In the genomic region with DNA sequence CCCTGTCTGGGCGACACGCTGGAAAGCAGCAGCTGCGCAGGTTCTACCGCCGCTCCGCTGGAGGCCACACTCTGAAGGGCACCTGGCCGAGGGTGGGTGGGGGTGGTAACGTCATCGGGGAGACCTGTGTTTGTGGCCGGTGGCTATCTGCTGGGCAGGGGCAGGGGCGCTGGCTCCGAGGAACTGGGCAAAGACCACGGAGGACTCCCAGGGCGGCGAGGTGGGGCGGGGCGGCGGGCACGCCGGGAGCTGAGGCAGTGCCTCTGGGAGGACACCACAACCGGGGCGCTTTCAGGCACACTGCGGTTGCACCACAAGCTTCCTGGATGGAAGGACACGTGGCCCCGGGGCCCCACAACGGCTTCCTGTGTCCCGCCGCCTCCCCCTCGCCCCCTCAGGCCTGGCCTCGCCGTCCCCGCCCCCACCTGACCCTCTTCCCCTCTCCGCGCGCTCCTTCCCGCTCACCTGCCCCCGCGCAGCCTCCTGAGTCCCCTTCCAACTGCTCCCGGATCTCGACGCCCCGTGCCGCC, we compare ENCODE assay signal across 8 cellular contexts. TPM values are rescaled to one million over a fixed set of nuclear protein-coding genes. Genes with fewer than 3 reads are reported as not detected.
DNase-seq lines count a peak whose midpoint lies in the region; ATAC-seq lines count a peak whose summit lies in the region.

No MANE protein-coding gene starts in this region.

- H3K9me3 ChIP-seq in CD8-positive, alpha-beta memory T cell (ENCODE audit: low read length), result no peaks in the 10 kb centered on the region

- H3K27ac ChIP-seq in CD8-positive, alpha-beta memory T cell (ENCODE audit: low read depth, low read length), result peak overlapping the region; percentile 35

- peaks cover 58 to 73% (median 69%) of the 10 kb centered on the region in 3 donors for H3K4me1 Mint-ChIP-seq in CD8-positive, alpha-beta memory T cell
- peaks cover 67% of the 10 kb centered on the region for H3K4me1 Mint-ChIP-seq in activated naive CD8-positive, alpha-beta T cell treated with anti-CD3 and anti-CD28 coated beads, Interleukin-2, amount 50 U/mL, for 24 hours

- peak overlapping the region; percentile 92 to 100 (median 96) for H3K27ac Mint-ChIP-seq in CD8-positive, alpha-beta memory T cell
- peak overlapping the region; percentile 95 for H3K27ac Mint-ChIP-seq in activated naive CD8-positive, alpha-beta T cell treated with anti-CD3 and anti-CD28 coated beads, Interleukin-2, amount 50 U/mL, for 24 hours

- peaks cover 5% of the 10 kb centered on the region for H3K36me3 ChIP-seq in CD8-positive, alpha-beta memory T cell (ENCODE audit: insufficient read depth, low read length)

- ATAC-seq in GM19438 (IDR thresholded peaks at IDR 0.05; ENCODE audit: low read depth, unreplicated experiment), result peak; percentile 51
- peak; percentile 37 for ATAC-seq in HG03558 (IDR thresholded peaks at IDR 0.05; ENCODE audit: extremely low read depth, unreplicated experiment)
- ATAC-seq in activated naive CD8-positive, alpha-beta T cell treated with anti-CD3 and anti-CD28 coated beads, Interleukin-2, amount 50 U/mL, for 24 hours, result peak; percentile 34

- peaks cover 49% of the 10 kb centered on the region for H3K4me1 ChIP-seq in CD8-positive, alpha-beta memory T cell (ENCODE audit: insufficient read depth, low read length)

- peaks cover 1 to 26% (median 10%) of the 10 kb centered on the region in 3 donors for H3K36me3 Mint-ChIP-seq in CD8-positive, alpha-beta memory T cell
- H3K36me3 Mint-ChIP-seq in activated naive CD8-positive, alpha-beta T cell treated with anti-CD3 and anti-CD28 coated beads, Interleukin-2, amount 50 U/mL, for 24 hours (ENCODE audit: low read depth), result peaks cover 16% of the 10 kb centered on the region

- peak overlapping the region; percentile 96 for H3K4me3 ChIP-seq in CD8-positive, alpha-beta memory T cell (ENCODE audit: low read length)

- H3K27me3 Mint-ChIP-seq in CD8-positive, alpha-beta memory T cell, result peaks cover 0 to 3% of the 10 kb centered on the region in 2 donors
- H3K27me3 Mint-ChIP-seq in activated naive CD8-positive, alpha-beta T cell treated with anti-CD3 and anti-CD28 coated beads, Interleukin-2, amount 50 U/mL, for 24 hours, result no peaks in the 10 kb centered on the region

- H3K9me3 Mint-ChIP-seq in CD8-positive, alpha-beta memory T cell, result no peaks in the 10 kb centered on the region
- H3K9me3 Mint-ChIP-seq in activated naive CD8-positive, alpha-beta T cell treated with anti-CD3 and anti-CD28 coated beads, Interleukin-2, amount 50 U/mL, for 24 hours, result no peaks in the 10 kb centered on the region

- DNase-seq in CD8-positive, alpha-beta memory T cell, result peak; percentile 77 to 93 (median 86)
- DNase-seq in T follicular helper cell (ENCODE audit: low read depth) (peak; percentile 69), iPS-NIHi7 (ENCODE audit: extremely low spot score) (peak; percentile 49), superior temporal gyrus (ENCODE audit: extremely low spot score) (no peak)
- peak; percentile 90 for DNase-seq in activated naive CD8-positive, alpha-beta T cell treated with anti-CD3 and anti-CD28 coated beads, Interleukin-2, amount 50 U/mL, for 24 hours
- DNase-seq in stimulated activated CD4-positive, alpha-beta T cell treated with anti-CD3 and anti-CD28 coated beads, Interleukin-1b, Interleukin-23, amount 100 ng/mL, for 48 hours, result peak; percentile 86

- H3K4me3 Mint-ChIP-seq in CD8-positive, alpha-beta memory T cell, result peak overlapping the region; percentile 97 to 100 (median 99)
- H3K4me3 Mint-ChIP-seq in activated naive CD8-positive, alpha-beta T cell treated with anti-CD3 and anti-CD28 coated beads, Interleukin-2, amount 50 U/mL, for 24 hours, result peak overlapping the region; percentile 96

- CTCF ChIA-PET in CD8-positive, alpha-beta memory T cell (lab: Charles Lee), result interaction anchor here (1.0 to 10.8 kb wide), 3 partner anchors 12 to 65 kb away, joined by 3 to 252 read pairs (median 3); no protein-coding TSS in a partner anchor

- POLR2A ChIA-PET in CD8-positive, alpha-beta memory T cell (lab: Charles Lee), result interaction anchor here (0.7 to 10.8 kb wide), 7 partner anchors 10 to 240 kb away, joined by 3 to 259 read pairs (median 5); partner anchors contain the start of gene CHI3L2

- H3K27me3 ChIP-seq in CD8-positive, alpha-beta memory T cell (ENCODE audit: insufficient read depth, low read length, poor library complexity, severe bottlenecking), result no peaks in the 10 kb centered on the region

RNA-seq across cellular contexts. Expression of gene DENND2D, which starts 3.3 kb away (rescaled TPM):
- 100 to 1,000 TPM; 185 to 196 TPM for total RNA-seq in CD8-positive, alpha-beta memory T cell
- 258 TPM for polyA plus RNA-seq in CD8-positive, alpha-beta memory T cell

RNA-seq across cellular contexts. Expression of gene CHI3L2, which starts 23.8 kb away (rescaled TPM):
- 1 to 10 TPM; 1.6 to 1.9 TPM for total RNA-seq in CD8-positive, alpha-beta memory T cell
- 20.8 TPM for polyA plus RNA-seq in CD8-positive, alpha-beta memory T cell
